25 cellular contexts compared by ENCODE assay signal in the genomic region with DNA sequence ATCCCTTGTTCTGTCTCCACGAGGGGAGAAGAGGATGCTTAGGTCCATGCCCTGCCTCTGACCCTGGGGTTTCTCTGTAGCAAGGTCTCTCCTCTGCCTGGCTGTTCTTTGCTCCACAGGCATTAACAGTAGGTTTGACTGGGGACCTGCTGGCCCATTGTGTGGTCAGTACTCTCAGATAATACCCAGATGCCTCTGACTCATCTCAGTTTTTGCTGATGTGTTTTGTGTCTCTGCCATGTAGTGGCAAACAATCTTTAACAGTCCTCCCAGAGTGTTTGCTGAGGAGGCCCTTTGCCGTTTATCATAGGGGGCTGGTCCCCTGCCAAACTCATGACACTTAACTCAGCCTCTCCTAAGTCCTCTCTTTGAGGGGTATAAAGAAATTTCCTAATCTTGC.
DNase-seq lines count a peak whose midpoint lies in the region; ATAC-seq and TF ChIP-seq lines count a peak whose summit lies in the region.
"Had no signal": no experiment of that assay in that cellular context is flagged by ENCODE, and none has a peak within 500 bp of the region (broad histone marks: within the 10 kb centered on the region; RNA-seq: fewer than 3 reads in every experiment).

No MANE protein-coding gene starts in this region.

- H3K27me3 ChIP-seq in hepatocyte, result no peaks in the 10 kb centered on the region
- no peaks in the 10 kb centered on the region for H3K27me3 ChIP-seq in left lung
- H3K27me3 ChIP-seq: cardiac muscle cell, dorsolateral prefrontal cortex, gastrocnemius medialis, SJSA1 had no signal

- H3K9me2 ChIP-seq in hepatocyte (replicated peaks; ENCODE audit: insufficient read depth), result no peaks in the 10 kb centered on the region

- no peaks in the 10 kb centered on the region for H3K36me3 ChIP-seq in hepatocyte (replicated peaks; ENCODE audit: insufficient read depth, low read depth)
- H3K36me3 ChIP-seq in left lung, result no peaks in the 10 kb centered on the region
- H3K36me3 ChIP-seq: cardiac muscle cell, gastrocnemius medialis, SJSA1 had no signal

- H3K4me1 Mint-ChIP-seq in stimulated activated naive CD8-positive, alpha-beta T cell treated with anti-CD3 and anti-CD28 coated beads, Interleukin-15, amount 100 ng/mL, for 72 hours, result no peaks in the 10 kb centered on the region
- no peaks in the 10 kb centered on the region for H3K4me1 Mint-ChIP-seq in T-helper 17 cell
- H3K4me1 Mint-ChIP-seq: nephron progenitor cell had no signal

- WGBS in hepatocyte (ENCODE audit: low lambda C conversion rate, missing lambda C conversion rate), result 27% methylated on average over 2 of the region's 2 CpGs

- no peaks in the 10 kb centered on the region for H4K20me1 ChIP-seq in hepatocyte (ENCODE audit: insufficient read depth, poor library complexity, severe bottlenecking)

- H3K4me3 Mint-ChIP-seq in stimulated activated naive CD8-positive, alpha-beta T cell treated with anti-CD3 and anti-CD28 coated beads, Interleukin-15, amount 100 ng/mL, for 72 hours, result no peak overlapping the region
- no peak overlapping the region for H3K4me3 Mint-ChIP-seq in T-helper 17 cell
- H3K4me3 Mint-ChIP-seq: nephron progenitor cell had no signal

- H3K27ac Mint-ChIP-seq in stimulated activated naive CD8-positive, alpha-beta T cell treated with anti-CD3 and anti-CD28 coated beads, Interleukin-15, amount 100 ng/mL, for 72 hours, result no peak overlapping the region
- H3K27ac Mint-ChIP-seq in T-helper 17 cell, result no peak overlapping the region
- H3K27ac Mint-ChIP-seq: activated T-helper 2 cell treated with anti-CD3 and anti-CD28 coated beads, Interferon-gamma antibody, Interleukin-2, Interleukin-4, amounts not matched to agents 10 μg/mL and 5 μg/mL and 100 μg/mL, durations not matched to agents 14 hours and 24 hours and 36 hours; progenitor cell of endocrine pancreas had no signal

- ATAC-seq in stimulated activated naive CD8-positive, alpha-beta T cell treated with anti-CD3 and anti-CD28 coated beads, Interleukin-15, amount 100 ng/mL, for 72 hours, result peak; percentile 26
- no peak for ATAC-seq in left lung
- ATAC-seq in T-helper 17 cell, result no peak
- ATAC-seq: gastrocnemius medialis, left cardiac atrium, PC-3 had no signal

- H3K4me3 ChIP-seq in hepatocyte (no peak overlapping the region), left lung (no peak overlapping the region)
- H3K4me3 ChIP-seq: cardiac muscle cell, dorsolateral prefrontal cortex, gastrocnemius medialis, SJSA1, skin epidermis had no signal

- H3K27ac ChIP-seq in hepatocyte (no peak overlapping the region), left lung (no peak overlapping the region)
- H3K27ac ChIP-seq: cardiac muscle cell, dorsolateral prefrontal cortex, gastrocnemius medialis, SJSA1, skin epidermis had no signal

- peaks cover 0 to 4% of the 10 kb centered on the region in 2 donors for H3K9me3 Mint-ChIP-seq in stimulated activated naive CD8-positive, alpha-beta T cell treated with anti-CD3 and anti-CD28 coated beads, Interleukin-15, amount 100 ng/mL, for 72 hours
- H3K9me3 Mint-ChIP-seq: activated T-helper 2 cell treated with anti-CD3 and anti-CD28 coated beads, Interferon-gamma antibody, Interleukin-2, Interleukin-4, amounts not matched to agents 10 μg/mL and 5 μg/mL and 100 μg/mL, durations not matched to agents 14 hours and 24 hours and 36 hours had no signal

- H2AFZ ChIP-seq in hepatocyte, result no peak overlapping the region

- no peak for TF ChIP-seq CTCF in hepatocyte (IDR thresholded peaks at IDR 0.05; ENCODE audit: poor library complexity)
- TF ChIP-seq CTCF in left lung (IDR thresholded peaks at IDR 0.05), result no peak

- no peaks in the 10 kb centered on the region for H3K36me3 Mint-ChIP-seq in T-helper 17 cell (ENCODE audit: low read depth)

- no peaks in the 10 kb centered on the region for H3K27me3 Mint-ChIP-seq in stimulated activated naive CD8-positive, alpha-beta T cell treated with anti-CD3 and anti-CD28 coated beads, Interleukin-15, amount 100 ng/mL, for 72 hours
- no peaks in the 10 kb centered on the region for H3K27me3 Mint-ChIP-seq in T-helper 17 cell
- H3K27me3 Mint-ChIP-seq: progenitor cell of endocrine pancreas had no signal

- H3K9me3 ChIP-seq in hepatocyte (ENCODE audit: low read depth) (no peaks in the 10 kb centered on the region), left lung (peaks cover 0 to 4% of the 10 kb centered on the region in 2 donors), T-helper 17 cell (ENCODE audit: control insufficient read depth, low read length, poor library complexity, severe bottlenecking) (no peaks in the 10 kb centered on the region)
- H3K9me3 ChIP-seq: SJSA1 had no signal

- peak; percentile 1 for DNase-seq in NCI-H748 (lab: John Stamatoyannopoulos, UW; ENCODE audit: unreplicated experiment)
- DNase-seq in NCI-H748 treated with DMSO at 0.1 percent for 48 hours (lab: John Stamatoyannopoulos, UW), result no peak
- DNase-seq in NCI-H2227 treated with DMSO at 0.1 percent for 48 hours (lab: John Stamatoyannopoulos, UW), result peak; percentile 18
- DNase-seq in hepatocyte (ENCODE audit: low spot score), result peak; percentile 23
- DNase-seq in stimulated activated naive CD8-positive, alpha-beta T cell treated with anti-CD3 and anti-CD28 coated beads, Interleukin-15, amount 100 ng/mL, for 72 hours, result no peak
- DNase-seq in left lung, result no peak
- DNase-seq in NCI-H2107 (lab: John Stamatoyannopoulos, UW), result no peak
- DNase-seq in T-helper 17 cell, result no peak
- DNase-seq: activated CD4-positive, alpha-beta T cell treated with anti-CD3 and anti-CD28 coated beads for 48 hours; C1 segment of cervical spinal cord; dorsolateral prefrontal cortex; gastrocnemius medialis; KG1; left cardiac atrium; midbrain; MV-4-11; NCI-H526; nephron progenitor cell; PC-3; stimulated activated CD4-positive, alpha-beta T cell treated with anti-CD3 and anti-CD28 coated beads, Interleukin-4, amount 100 ng/mL, for 24 hours had no signal

- H3K4me1 ChIP-seq in hepatocyte (ENCODE audit: insufficient read depth) (peaks cover 6% of the 10 kb centered on the region), left lung (no peaks in the 10 kb centered on the region)
- H3K4me1 ChIP-seq: gastrocnemius medialis, SJSA1 had no signal

- no peak overlapping the region for H3K4me2 ChIP-seq in hepatocyte

- H3K79me2 ChIP-seq in hepatocyte, result no peaks in the 10 kb centered on the region

- intact Hi-C loops in left lung (cut with DNase I), result no loop called here

Comparison
In these comparisons a context has a peak if more than half of its experiments do, and no peak if none do; other contexts are left out.
1. DNase-seq: peak in NCI-H748 (single experiment), NCI-H2227 treated with DMSO at 0.1 percent for 48 hours (single experiment) and hepatocyte (single experiment); none in NCI-H748 treated with DMSO at 0.1 percent for 48 hours (single experiment), stimulated activated naive CD8-positive, alpha-beta T cell treated with anti-CD3 and anti-CD28 coated beads, Interleukin-15, amount 100 ng/mL, for 72 hours (0 of 2), left lung (0 of 2), NCI-H2107 (single experiment) and T-helper 17 cell (0 of 3).